In genomic region chr6:31645325-31645724, GRCh38 we compare ENCODE assay signal across 16 cellular contexts. TPM values are rescaled to one million over a fixed set of nuclear protein-coding genes. Genes with fewer than 3 reads are reported as not detected.
DNase-seq lines count a peak whose midpoint lies in the region; ATAC-seq and TF ChIP-seq lines count a peak whose summit lies in the region.
"Had no signal": no experiment of that assay in that cellular context is flagged by ENCODE, and none has a peak within 500 bp of the region (broad histone marks: within the 10 kb centered on the region; RNA-seq: fewer than 3 reads in every experiment).

No MANE protein-coding gene starts in this region.

- peaks cover 23% of the 10 kb centered on the region for H3K79me2 ChIP-seq in osteoblast (ENCODE audit: insufficient read depth, low read length)

- CTCF ChIA-PET in activated CD4-positive, alpha-beta memory T cell treated with anti-CD3 and anti-CD28 coated beads for 36 hours (lab: Charles Lee) = interaction anchor here (0.6 kb wide), 1 partner anchor 1719 kb away, joined by 3 read pairs; no protein-coding TSS in a partner anchor
- CTCF ChIA-PET in activated CD4-positive, alpha-beta memory T cell treated with anti-CD3 and anti-CD28 coated beads, Interleukin-2, amount 10 ng/mL, durations not matched to agents 7 days and 5 days (lab: Charles Lee) = no interaction called here
- CTCF ChIA-PET in Calu3 (lab: Charles Lee) = no interaction called here

- intact Hi-C loops in activated CD4-positive, alpha-beta memory T cell treated with anti-CD3 and anti-CD28 coated beads for 36 hours (cut with micrococcal nuclease) = no loop called here
- intact Hi-C loops in Calu3 (cut with micrococcal nuclease; ENCODE audit: unreplicated experiment) = no loop called here

- H3K27ac Mint-ChIP-seq in activated CD4-positive, alpha-beta memory T cell treated with anti-CD3 and anti-CD28 coated beads for 36 hours = peak overlapping the region; percentile 49
- H3K27ac Mint-ChIP-seq in activated CD4-positive, alpha-beta memory T cell treated with anti-CD3 and anti-CD28 coated beads, Interleukin-2, amount 10 ng/mL, durations not matched to agents 7 days and 5 days = no peak overlapping the region
- peak overlapping the region; percentile 51 for H3K27ac Mint-ChIP-seq in Calu3 (ENCODE audit: unreplicated experiment)
- peak overlapping the region; percentile 73 for H3K27ac Mint-ChIP-seq in central memory CD8-positive, alpha-beta T cell (ENCODE audit: low read depth)

- peaks cover 8% of the 10 kb centered on the region for H4K20me1 ChIP-seq in osteoblast (ENCODE audit: insufficient read depth, low read length)

- H3K27ac ChIP-seq in osteoblast (ENCODE audit: low read depth, low read length) = no peak overlapping the region

- no peaks in the 10 kb centered on the region for H3K27me3 ChIP-seq in osteoblast (ENCODE audit: insufficient read depth, low read length)

- ATAC-seq in central memory CD8-positive, alpha-beta T cell (replicated peaks; ENCODE audit: extremely low read depth, poor library complexity, severe bottlenecking) = no peak
- ATAC-seq: GM12878 had no signal

- no peak overlapping the region for H3K4me3 Mint-ChIP-seq in activated CD4-positive, alpha-beta memory T cell treated with anti-CD3 and anti-CD28 coated beads for 36 hours
- no peak overlapping the region for H3K4me3 Mint-ChIP-seq in activated CD4-positive, alpha-beta memory T cell treated with anti-CD3 and anti-CD28 coated beads, Interleukin-2, amount 10 ng/mL, durations not matched to agents 7 days and 5 days
- no peak overlapping the region for H3K4me3 Mint-ChIP-seq in Calu3 (ENCODE audit: low read depth, unreplicated experiment)
- no peak overlapping the region for H3K4me3 Mint-ChIP-seq in central memory CD8-positive, alpha-beta T cell
- H3K4me3 Mint-ChIP-seq: H9 had no signal

- H2AFZ ChIP-seq in osteoblast (ENCODE audit: low read length) = no peak overlapping the region

- no peak overlapping the region for H3K4me3 ChIP-seq in osteoblast (ENCODE audit: insufficient read depth, low read length)
- H3K4me3 ChIP-seq: GM12878 had no signal

- H3K9me3 Mint-ChIP-seq in activated CD4-positive, alpha-beta memory T cell treated with anti-CD3 and anti-CD28 coated beads for 36 hours = no peaks in the 10 kb centered on the region
- no peaks in the 10 kb centered on the region for H3K9me3 Mint-ChIP-seq in activated CD4-positive, alpha-beta memory T cell treated with anti-CD3 and anti-CD28 coated beads, Interleukin-2, amount 10 ng/mL, durations not matched to agents 7 days and 5 days
- no peaks in the 10 kb centered on the region for H3K9me3 Mint-ChIP-seq in Calu3 (ENCODE audit: low read depth, unreplicated experiment)
- H3K9me3 Mint-ChIP-seq in central memory CD8-positive, alpha-beta T cell = no peaks in the 10 kb centered on the region
- H3K9me3 Mint-ChIP-seq: H9 had no signal

- H3K9me3 ChIP-seq in osteoblast (ENCODE audit: low read depth, low read length) = no peaks in the 10 kb centered on the region

- peaks cover 81% of the 10 kb centered on the region for H3K36me3 ChIP-seq in osteoblast (ENCODE audit: insufficient read depth, low read length)

- H3K4me1 Mint-ChIP-seq in activated CD4-positive, alpha-beta memory T cell treated with anti-CD3 and anti-CD28 coated beads for 36 hours (ENCODE audit: low read depth) = peaks cover 12% of the 10 kb centered on the region
- peaks cover 15% of the 10 kb centered on the region for H3K4me1 Mint-ChIP-seq in activated CD4-positive, alpha-beta memory T cell treated with anti-CD3 and anti-CD28 coated beads, Interleukin-2, amount 10 ng/mL, durations not matched to agents 7 days and 5 days
- H3K4me1 Mint-ChIP-seq in Calu3 (ENCODE audit: low read depth, unreplicated experiment) = peaks cover 13% of the 10 kb centered on the region
- peaks cover 18% of the 10 kb centered on the region for H3K4me1 Mint-ChIP-seq in central memory CD8-positive, alpha-beta T cell

- POLR2A ChIA-PET in activated CD4-positive, alpha-beta memory T cell treated with anti-CD3 and anti-CD28 coated beads for 36 hours (lab: Charles Lee) = interaction anchor here (1.8 kb wide), 1 partner anchor 18 kb away, joined by 4 read pairs; no protein-coding TSS in a partner anchor
- POLR2A ChIA-PET in activated CD4-positive, alpha-beta memory T cell treated with anti-CD3 and anti-CD28 coated beads, Interleukin-2, amount 10 ng/mL, durations not matched to agents 7 days and 5 days (lab: Charles Lee) = no interaction called here

- no peak overlapping the region for H3K4me2 ChIP-seq in osteoblast (ENCODE audit: insufficient read depth, low read length)

- H3K4me1 ChIP-seq in osteoblast (ENCODE audit: insufficient read depth, low read length) = no peaks in the 10 kb centered on the region

- TF ChIP-seq CTCF in Calu3 (IDR thresholded peaks at IDR 0.05; ENCODE audit: unreplicated experiment) (no peak), osteoblast (IDR thresholded peaks at IDR 0.05; ENCODE audit: extremely low read depth, low read depth, low read length) (no peak)

- DNase-seq in activated CD4-positive, alpha-beta memory T cell treated with anti-CD3 and anti-CD28 coated beads for 36 hours = no peak
- no peak for DNase-seq in activated CD4-positive, alpha-beta memory T cell treated with anti-CD3 and anti-CD28 coated beads, Interleukin-2, amount 10 ng/mL, durations not matched to agents 7 days and 5 days
- DNase-seq in Calu3 = no peak
- no peak for DNase-seq in central memory CD8-positive, alpha-beta T cell (ENCODE audit: low spot score in 2 of 2)
- peak; percentile 59 for DNase-seq in osteoblast (ENCODE audit: insufficient read length, low spot score, missing footprints)
- no peak for DNase-seq in anterior cingulate cortex (lab: John Stamatoyannopoulos, UW)
- no peak for DNase-seq in NCI-H345 treated with DMSO at 0.1 percent for 48 hours (lab: John Stamatoyannopoulos, UW; ENCODE audit: unreplicated experiment)
- DNase-seq in NK-92 (lab: John Stamatoyannopoulos, UW; ENCODE audit: unreplicated experiment) = no peak
- DNase-seq: C1 segment of cervical spinal cord; DMS79; H9; NCI-H1436 treated with DMSO at 0.1 percent for 48 hours; NCI-H2081 treated with DMSO at 0.1 percent for 48 hours; NCI-H526; NK-92 treated with Interleukin-12 subunit alpha and Interleukin-12 subunit beta, amount 100 ng/mL, for 24 hours had no signal

- H3K36me3 Mint-ChIP-seq in activated CD4-positive, alpha-beta memory T cell treated with anti-CD3 and anti-CD28 coated beads for 36 hours = peaks cover 51% of the 10 kb centered on the region
- peaks cover 68% of the 10 kb centered on the region for H3K36me3 Mint-ChIP-seq in activated CD4-positive, alpha-beta memory T cell treated with anti-CD3 and anti-CD28 coated beads, Interleukin-2, amount 10 ng/mL, durations not matched to agents 7 days and 5 days (ENCODE audit: low read depth)
- peaks cover 92% of the 10 kb centered on the region for H3K36me3 Mint-ChIP-seq in Calu3 (ENCODE audit: insufficient read depth, unreplicated experiment)
- H3K36me3 Mint-ChIP-seq in central memory CD8-positive, alpha-beta T cell (ENCODE audit: insufficient read depth) = peaks cover 75% of the 10 kb centered on the region

- BruUV-seq in Calu3 (replicated peaks; lab: Mats Ljungman, UMichigan) = no TSS peak

- no peaks in the 10 kb centered on the region for H3K27me3 Mint-ChIP-seq in activated CD4-positive, alpha-beta memory T cell treated with anti-CD3 and anti-CD28 coated beads for 36 hours
- H3K27me3 Mint-ChIP-seq in activated CD4-positive, alpha-beta memory T cell treated with anti-CD3 and anti-CD28 coated beads, Interleukin-2, amount 10 ng/mL, durations not matched to agents 7 days and 5 days = no peaks in the 10 kb centered on the region
- no peaks in the 10 kb centered on the region for H3K27me3 Mint-ChIP-seq in Calu3 (ENCODE audit: unreplicated experiment)
- H3K27me3 Mint-ChIP-seq in central memory CD8-positive, alpha-beta T cell = no peaks in the 10 kb centered on the region

RNA-seq across cellular contexts. Expression of gene BAG6, which starts 7.1 kb away (rescaled TPM):
- total RNA-seq in activated CD4-positive, alpha-beta memory T cell treated with anti-CD3 and anti-CD28 coated beads for 36 hours = 100 to 1,000 TPM; 351 to 354 TPM
- total RNA-seq in activated CD4-positive, alpha-beta memory T cell treated with anti-CD3 and anti-CD28 coated beads, Interleukin-2, amount 10 ng/mL, durations not matched to agents 7 days and 5 days = 100 to 1,000 TPM; 275 to 282 TPM
- total RNA-seq in Calu3 (2022) (617 and 663 TPM in 2 replicates), osteoblast (175 and 183 TPM in 2 replicates)

RNA-seq across cellular contexts. Expression of gene APOM, which starts 10.4 kb away (rescaled TPM):
- 1 to 10 TPM; 2.9 to 3.1 TPM for total RNA-seq in activated CD4-positive, alpha-beta memory T cell treated with anti-CD3 and anti-CD28 coated beads for 36 hours
- 1 to 10 TPM; 2.9 to 3.6 TPM for total RNA-seq in activated CD4-positive, alpha-beta memory T cell treated with anti-CD3 and anti-CD28 coated beads, Interleukin-2, amount 10 ng/mL, durations not matched to agents 7 days and 5 days
- total RNA-seq in Calu3 (2022) (2.6 and 3.6 TPM in 2 replicates), osteoblast (1.1 and 1.2 TPM in 2 replicates)

RNA-seq across cellular contexts. Expression of gene C6orf47, which starts 15.3 kb away (rescaled TPM):
- total RNA-seq in activated CD4-positive, alpha-beta memory T cell treated with anti-CD3 and anti-CD28 coated beads for 36 hours = 10 to 100 TPM; 15.8 to 16.9 TPM
- 10 to 100 TPM; 26.4 to 26.7 TPM for total RNA-seq in activated CD4-positive, alpha-beta memory T cell treated with anti-CD3 and anti-CD28 coated beads, Interleukin-2, amount 10 ng/mL, durations not matched to agents 7 days and 5 days
- total RNA-seq in Calu3 (2022) = 40.3 and 42.9 TPM in 2 replicates
- total RNA-seq in osteoblast = 21.2 and 21.7 TPM in 2 replicates

RNA-seq across cellular contexts. Expression of gene GPANK1, which starts 19.5 kb away (rescaled TPM):
- 10 to 100 TPM; 31.6 to 32.3 TPM for total RNA-seq in activated CD4-positive, alpha-beta memory T cell treated with anti-CD3 and anti-CD28 coated beads for 36 hours
- total RNA-seq in activated CD4-positive, alpha-beta memory T cell treated with anti-CD3 and anti-CD28 coated beads, Interleukin-2, amount 10 ng/mL, durations not matched to agents 7 days and 5 days = 10 to 100 TPM; 33.6 to 35.2 TPM
- total RNA-seq in Calu3 (2022) (32.2 and 35.6 TPM in 2 replicates), osteoblast (22.1 and 23.9 TPM in 2 replicates)

RNA-seq across cellular contexts. Expression of gene CSNK2B, which starts 20.6 kb away (rescaled TPM):
- total RNA-seq in activated CD4-positive, alpha-beta memory T cell treated with anti-CD3 and anti-CD28 coated beads for 36 hours = 100 to 1,000 TPM; 227 to 234 TPM
- total RNA-seq in activated CD4-positive, alpha-beta memory T cell treated with anti-CD3 and anti-CD28 coated beads, Interleukin-2, amount 10 ng/mL, durations not matched to agents 7 days and 5 days = 100 to 1,000 TPM; 199 to 212 TPM
- total RNA-seq in Calu3 (2022) (337 and 357 TPM in 2 replicates), osteoblast (124 and 150 TPM in 2 replicates)
